ENCODE assay signal across 2 cellular contexts in the genomic region with DNA sequence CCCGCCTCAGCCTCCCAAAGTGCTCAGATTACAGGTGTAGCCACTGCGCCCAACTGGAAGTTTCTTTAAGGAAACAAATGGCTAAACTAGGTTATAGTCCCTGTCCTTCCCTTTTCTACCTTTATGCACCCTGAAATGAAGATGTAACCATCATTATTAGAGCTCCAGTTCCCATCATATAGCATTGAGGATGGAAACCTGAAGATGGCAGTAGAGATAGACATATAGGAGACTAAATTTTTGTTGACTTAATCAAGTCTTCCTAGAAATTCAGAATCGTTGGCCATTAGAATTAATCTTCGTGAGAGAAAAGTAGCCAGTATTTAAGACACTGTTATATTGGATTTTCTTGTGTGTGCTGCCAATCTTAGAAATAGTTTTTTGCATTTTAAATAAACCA.
TF ChIP-seq lines count a peak whose summit lies in the region.

No MANE protein-coding gene starts in this region.

TF ChIP-seq in liver, 16 proteins besides CTCF, POLR2A, EP300 and RAD21:
- TF ChIP-seq GABPA (IDR thresholded peaks at IDR 0.05 in 1 of 2, conservative IDR thresholded peaks at IDR 0.05 in 1 of 2): no peak
- no peak for TF ChIP-seq JUND (IDR thresholded peaks at IDR 0.05)
- TF ChIP-seq FOXA2 (IDR thresholded peaks at IDR 0.05): no peak
- TF ChIP-seq, protein P1, sequence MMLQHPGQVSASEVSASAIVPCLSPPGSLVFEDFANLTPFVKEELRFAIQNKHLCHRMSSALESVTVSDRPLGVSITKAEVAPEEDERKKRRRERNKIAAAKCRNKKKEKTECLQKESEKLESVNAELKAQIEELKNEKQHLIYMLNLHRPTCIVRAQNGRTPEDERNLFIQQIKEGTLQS (IDR thresholded peaks at IDR 0.05): no peak
- no peak for TF ChIP-seq EGR1 (IDR thresholded peaks at IDR 0.05; ENCODE audit: low read depth in 2 of 2)
- no peak for TF ChIP-seq TAF1 (conservative IDR thresholded peaks at IDR 0.05)

TF ChIP-seq in K562, 482 proteins besides CTCF, POLR2A, EP300 and RAD21:
- TF ChIP-seq SRSF1 (IDR thresholded peaks at IDR 0.05; ENCODE audit: low read depth, low read length) (no peak), MCM7 (IDR thresholded peaks at IDR 0.05) (no peak), MAFG (tag; conservative IDR thresholded peaks at IDR 0.05) (no peak), TARDBP (IDR thresholded peaks at IDR 0.05) (no peak), NFIC (IDR thresholded peaks at IDR 0.05) (no peak), HDGF (IDR thresholded peaks at IDR 0.05) (no peak), SAFB2 (IDR thresholded peaks at IDR 0.05; ENCODE audit: borderline replicate concordance, low read depth, low read length, severe bottlenecking) (no peak)
- TF ChIP-seq, protein P2, sequence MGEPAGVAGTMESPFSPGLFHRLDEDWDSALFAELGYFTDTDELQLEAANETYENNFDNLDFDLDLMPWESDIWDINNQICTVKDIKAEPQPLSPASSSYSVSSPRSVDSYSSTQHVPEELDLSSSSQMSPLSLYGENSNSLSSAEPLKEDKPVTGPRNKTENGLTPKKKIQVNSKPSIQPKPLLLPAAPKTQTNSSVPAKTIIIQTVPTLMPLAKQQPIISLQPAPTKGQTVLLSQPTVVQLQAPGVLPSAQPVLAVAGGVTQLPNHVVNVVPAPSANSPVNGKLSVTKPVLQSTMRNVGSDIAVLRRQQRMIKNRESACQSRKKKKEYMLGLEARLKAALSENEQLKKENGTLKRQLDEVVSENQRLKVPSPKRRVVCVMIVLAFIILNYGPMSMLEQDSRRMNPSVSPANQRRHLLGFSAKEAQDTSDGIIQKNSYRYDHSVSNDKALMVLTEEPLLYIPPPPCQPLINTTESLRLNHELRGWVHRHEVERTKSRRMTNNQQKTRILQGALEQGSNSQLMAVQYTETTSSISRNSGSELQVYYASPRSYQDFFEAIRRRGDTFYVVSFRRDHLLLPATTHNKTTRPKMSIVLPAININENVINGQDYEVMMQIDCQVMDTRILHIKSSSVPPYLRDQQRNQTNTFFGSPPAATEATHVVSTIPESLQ (CRISPR knock-in tag; IDR thresholded peaks at IDR 0.05): no peak
